ENCODE assay signal across 11 cellular contexts in the genomic region with DNA sequence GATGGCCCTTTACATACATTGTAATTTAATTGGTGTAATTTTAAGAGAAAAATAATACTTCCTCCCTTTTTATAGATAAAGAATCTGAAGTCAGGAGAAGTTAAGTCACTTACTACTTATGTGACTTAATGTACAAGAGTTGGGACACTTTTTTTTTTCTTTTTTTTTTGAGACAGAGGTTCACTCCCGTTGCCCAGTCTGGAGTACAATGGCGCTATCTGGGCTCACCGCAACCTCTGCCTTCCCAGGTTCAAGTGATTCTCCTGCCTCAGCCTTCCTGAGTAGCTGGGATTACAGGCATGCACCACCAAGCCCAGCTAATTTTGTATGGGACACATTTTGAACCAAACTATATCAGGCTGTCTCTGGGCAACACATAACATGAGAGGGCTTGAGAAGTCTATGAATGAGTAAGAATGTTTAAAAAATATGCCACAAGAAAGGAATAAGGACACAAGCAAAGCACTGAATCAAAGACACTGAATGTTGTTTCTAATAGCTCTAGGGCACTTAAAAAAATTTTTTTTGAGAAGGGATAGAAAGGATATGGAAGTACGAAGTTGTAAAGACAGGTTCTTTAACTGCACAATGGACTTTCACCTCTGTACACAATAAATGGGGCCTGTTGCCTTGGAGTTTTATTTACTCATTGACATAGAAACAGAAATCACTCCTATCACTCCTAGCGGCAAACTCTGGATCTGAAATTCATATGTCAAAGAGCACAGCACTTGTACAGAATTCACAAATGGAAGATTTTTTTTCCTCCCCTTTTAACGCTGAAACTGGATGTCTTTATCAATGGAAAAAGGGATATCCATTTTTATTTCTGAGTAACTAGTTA. TPM values are rescaled to one million over a fixed set of nuclear protein-coding genes. Genes with fewer than 3 reads are reported as not detected.
DNase-seq lines count a peak whose midpoint lies in the region; ATAC-seq and TF ChIP-seq lines count a peak whose summit lies in the region.
"Had no signal": no experiment of that assay in that cellular context is flagged by ENCODE, and none has a peak within 500 bp of the region (broad histone marks: within the 10 kb centered on the region; RNA-seq: fewer than 3 reads in every experiment).

No MANE protein-coding gene starts in this region.

- peaks cover 4% of the 10 kb centered on the region for H4K20me1 ChIP-seq in Karpas-422 (ENCODE audit: insufficient read depth, low read depth, low read length)

- no peaks in the 10 kb centered on the region for H3K9me2 ChIP-seq in Karpas-422 (replicated peaks; ENCODE audit: insufficient read depth, low read length)

- H3K27ac ChIP-seq in C4-2B (no peak overlapping the region), Karpas-422 (ENCODE audit: low read length) (peak overlapping the region; percentile 41; the same call in 1 of the 2 replicates), duodenal mucosa (ENCODE audit: low read depth, low read length) (peak overlapping the region; percentile 53), mucosa of rectum (ENCODE audit: low read depth in 2 of 2, low read length in 2 of 2) (peak overlapping the region; percentile 92 to 94)

- H2AFZ ChIP-seq in Karpas-422 (ENCODE audit: low read length), result no peak overlapping the region

- no peaks in the 10 kb centered on the region for H3K27me3 ChIP-seq in Karpas-422 (ENCODE audit: low read length)
- no peaks in the 10 kb centered on the region for H3K27me3 ChIP-seq in duodenal mucosa (ENCODE audit: control insufficient read depth in 1 of 2, insufficient read depth in 2 of 2, low read length in 2 of 2)
- no peaks in the 10 kb centered on the region for H3K27me3 ChIP-seq in mucosa of rectum (ENCODE audit: control insufficient read depth in 2 of 2, insufficient read depth in 2 of 2, low read length in 2 of 2)

- peak overlapping the region; percentile 49 for H3K4me2 ChIP-seq in Karpas-422 (ENCODE audit: low read depth, low read length, poor library complexity, severe bottlenecking)

- peaks cover 67% of the 10 kb centered on the region for H3K4me1 ChIP-seq in Karpas-422 (ENCODE audit: low read length)
- peaks cover 21 to 29% of the 10 kb centered on the region in 2 donors for H3K4me1 ChIP-seq in duodenal mucosa (ENCODE audit: control insufficient read depth in 1 of 2, insufficient read depth in 2 of 2, low read length in 2 of 2)
- peaks cover 2 to 29% of the 10 kb centered on the region in 2 donors for H3K4me1 ChIP-seq in mucosa of rectum (ENCODE audit: control insufficient read depth in 2 of 2, insufficient read depth in 2 of 2, low read length in 2 of 2)

- H3K9ac ChIP-seq in Karpas-422 (ENCODE audit: low read length) (no peak overlapping the region), duodenal mucosa (ENCODE audit: low read depth in 1 of 2, low read length in 2 of 2) (peak overlapping the region; percentile 41 to 45), mucosa of rectum (ENCODE audit: low read depth in 1 of 2, low read length in 2 of 2) (peak overlapping the region; percentile 66 to 69)

- H3K9me3 ChIP-seq in Karpas-422 (ENCODE audit: low read length) (no peaks in the 10 kb centered on the region), duodenal mucosa (ENCODE audit: control insufficient read depth in 1 of 2, low read length in 2 of 2) (no peaks in the 10 kb centered on the region), mucosa of rectum (ENCODE audit: control insufficient read depth in 2 of 2, low read length in 2 of 2) (no peaks in the 10 kb centered on the region)

- no peak overlapping the region for H3K4me3 ChIP-seq in Karpas-422 (ENCODE audit: low read length)
- peak overlapping the region; percentile 6 to 53 for H3K4me3 ChIP-seq in duodenal mucosa (ENCODE audit: low read depth in 1 of 2, low read length in 2 of 2)
- peak overlapping the region; percentile 50 to 66 for H3K4me3 ChIP-seq in mucosa of rectum (ENCODE audit: low read length in 2 of 2)

- TF ChIP-seq CTCF in C4-2B (conservative IDR thresholded peaks at IDR 0.05) (peak; percentile 61), GM13976 (IDR thresholded peaks at IDR 0.05; ENCODE audit: borderline replicate concordance, control extremely low read depth, extremely low read depth, insufficient read depth, missing control alignments) (no peak)

- in situ Hi-C loops in GM13976 (cut with MboI; ENCODE audit: low sequenced_read_pairs, unreplicated experiment), result no loop called here

- DNase-seq in Karpas-422, result no peak
- no peak for DNase-seq in GM13976 (ENCODE audit: low spot score)
- no peak for DNase-seq in NCI-H1092 treated with DMSO at 0.1 percent for 48 hours (lab: John Stamatoyannopoulos, UW)
- DNase-seq: cerebellar nuclear complex, NCI-H446 had no signal

- H3K36me3 ChIP-seq in Karpas-422 (ENCODE audit: insufficient read depth, low read length) (no peaks in the 10 kb centered on the region), duodenal mucosa (ENCODE audit: control insufficient read depth in 1 of 2, insufficient read depth in 2 of 2, low read length in 2 of 2) (no peaks in the 10 kb centered on the region), mucosa of rectum (ENCODE audit: control insufficient read depth in 2 of 2, insufficient read depth in 2 of 2, low read length in 2 of 2) (no peaks in the 10 kb centered on the region)

- ATAC-seq in GM21529 (IDR thresholded peaks at IDR 0.05; ENCODE audit: unreplicated experiment) (no peak), GM21786 (IDR thresholded peaks at IDR 0.05; ENCODE audit: unreplicated experiment) (no peak)
- ATAC-seq: WTC11 had no signal

- H3K79me2 ChIP-seq in Karpas-422 (ENCODE audit: low read length), result peaks cover 92% of the 10 kb centered on the region

RNA-seq across cellular contexts. Expression of gene NT5C3A, which starts 18.5 kb away (rescaled TPM):
- 27.1 and 48.7 TPM in 2 replicates for total RNA-seq in Karpas-422 (2014; rRNA removed; shearing (Covaris generic); ENCODE audit: low replicate concordance)
